In the genomic region with DNA sequence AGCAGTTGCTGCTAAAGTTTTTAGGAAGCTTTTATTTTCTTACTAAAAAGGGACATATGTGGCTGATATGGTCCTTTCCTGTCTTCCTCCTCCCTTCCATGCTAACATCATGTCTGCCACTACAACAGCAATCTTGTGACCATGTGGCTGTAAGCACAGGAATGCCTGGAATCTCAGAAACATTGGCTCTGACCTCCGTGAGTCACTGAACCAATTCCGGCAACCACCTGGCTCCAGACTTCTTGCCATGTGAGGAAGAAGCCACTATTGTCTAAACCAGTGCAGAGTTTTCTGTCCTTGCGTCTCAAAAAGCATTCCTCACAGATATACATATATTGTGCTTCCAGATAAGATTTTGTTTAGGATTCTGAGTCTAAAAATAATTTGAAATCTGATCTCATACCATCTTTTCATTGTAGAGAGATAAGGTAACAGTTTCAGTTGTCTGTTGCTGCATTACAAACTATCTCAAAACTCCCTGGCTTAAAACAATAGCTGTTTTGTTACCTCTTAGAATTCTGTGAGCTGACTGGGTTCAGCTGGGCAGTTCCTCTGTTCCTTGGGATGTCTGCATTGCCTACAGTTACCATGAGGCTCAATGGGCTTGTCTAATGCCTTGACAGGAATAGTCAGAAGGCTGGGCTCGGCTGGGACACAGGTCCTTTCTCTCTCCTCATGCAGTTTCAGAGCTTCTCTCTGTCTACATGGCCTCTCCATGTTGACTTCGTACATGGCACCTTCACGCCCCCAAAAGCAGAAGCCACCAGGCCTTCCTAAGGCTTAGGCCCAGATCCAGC, we compare ENCODE assay signal across 8 cellular contexts.
DNase-seq lines count a peak whose midpoint lies in the region; TF ChIP-seq lines count a peak whose summit lies in the region.

No MANE protein-coding gene starts in this region.

- H3K36me3 ChIP-seq in SJCRH30 (no peaks in the 10 kb centered on the region), neuron (ENCODE audit: insufficient read depth, low read length) (no peaks in the 10 kb centered on the region)

- H3K27ac ChIP-seq in SJCRH30, result peak overlapping the region; percentile 83

- H3K9me3 ChIP-seq in SJCRH30 (replicated peaks), result no peaks in the 10 kb centered on the region
- H3K9me3 ChIP-seq in neuron (ENCODE audit: low read length), result no peaks in the 10 kb centered on the region

- DNase-seq in AG20443 (ENCODE audit: low spot score) (peak; percentile 95), SJCRH30 (peak; percentile 78 to 83), fibroblast of the aortic adventitia (ENCODE audit: low read depth) (peak; percentile 99), GM10248 (ENCODE audit: extremely low spot score) (no peak), T-helper 2 cell (no peak), NCI-H187 (lab: John Stamatoyannopoulos, UW) (no peak), NCI-H82 treated with DMSO at 0.1 percent for 48 hours (lab: John Stamatoyannopoulos, UW; ENCODE audit: unreplicated experiment) (no peak)

- H3K4me1 ChIP-seq in SJCRH30 (peaks cover 18% of the 10 kb centered on the region), neuron (ENCODE audit: insufficient read depth, low read length) (peaks cover 7% of the 10 kb centered on the region)

- H2AFZ ChIP-seq in neuron (ENCODE audit: low read depth, low read length), result peak overlapping the region; percentile 18

- H3K4me3 ChIP-seq in SJCRH30 (no peak overlapping the region), fibroblast of the aortic adventitia (ENCODE audit: low read depth, low read length) (no peak overlapping the region), neuron (ENCODE audit: low read length) (no peak overlapping the region)

- no peak for TF ChIP-seq CTCF in fibroblast of the aortic adventitia (IDR thresholded peaks at IDR 0.05; ENCODE audit: insufficient read depth, low read length)
- no peak for TF ChIP-seq CTCF in GM10248 (IDR thresholded peaks at IDR 0.05; ENCODE audit: control extremely low read depth, extremely low read depth, low read depth, missing control alignments)

- H3K27me3 ChIP-seq in SJCRH30, result no peaks in the 10 kb centered on the region
- H3K27me3 ChIP-seq in neuron (ENCODE audit: insufficient read depth, low read length), result no peaks in the 10 kb centered on the region

- POLR2A ChIA-PET in GM10248 (lab: Yijun Ruan, JAX), result no interaction called here

- CTCF ChIA-PET in GM10248 (lab: Yijun Ruan, JAX), result interaction anchor here (0.7 to 1.4 kb wide), 4 partner anchors 22 to 676 kb away, joined by 3 to 5 read pairs (median 3); no protein-coding TSS in a partner anchor

Comparison
In these comparisons a context has a peak if more than half of its experiments do, and no peak if none do; other contexts are left out.
1. DNase-seq: peak in AG20443 (single experiment), SJCRH30 (2 of 2) and fibroblast of the aortic adventitia (single experiment); none in GM10248 (single experiment), T-helper 2 cell (0 of 5), NCI-H187 (0 of 2) and NCI-H82 treated with DMSO at 0.1 percent for 48 hours (single experiment).